ENCODE assay signal across 8 cellular contexts in the genomic region with DNA sequence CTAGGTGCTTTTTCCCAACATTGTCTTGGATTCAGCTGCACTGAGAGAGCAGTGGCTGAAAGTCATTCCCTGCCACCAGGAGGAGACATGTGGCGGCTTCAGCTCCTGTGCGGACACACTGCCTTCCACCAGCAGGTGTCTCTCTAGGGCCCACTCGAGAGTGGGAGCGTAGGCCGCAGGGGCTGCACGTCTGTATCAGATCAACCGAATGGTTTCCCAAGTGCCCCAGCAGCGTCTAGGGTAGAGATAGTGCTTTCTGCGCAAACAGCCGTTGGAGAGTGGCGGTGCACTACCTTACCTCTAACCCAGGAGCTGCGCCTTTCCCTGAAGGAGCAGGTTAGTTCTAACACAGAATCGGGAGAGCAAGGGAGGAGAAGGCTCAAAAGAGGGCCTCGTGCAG. TPM values are rescaled to one million over a fixed set of nuclear protein-coding genes. Genes with fewer than 3 reads are reported as not detected.
DNase-seq lines count a peak whose midpoint lies in the region; ATAC-seq, FAIRE-seq and TF ChIP-seq lines count a peak whose summit lies in the region.

No MANE protein-coding gene starts in this region.

- in situ Hi-C loops in SK-MEL-5 (cut with HindIII; ENCODE audit: low pct_unique_long_range_greater_than_20kb, low sequenced_read_pairs): no loop called here

- FAIRE-seq in D721Med (lab: Jason Lieb, UNC): peak; percentile 74

- no peaks in the 10 kb centered on the region for H3K9me3 Mint-ChIP-seq in activated naive CD8-positive, alpha-beta T cell treated with anti-CD3 and anti-CD28 coated beads, Interleukin-2, amount 50 U/mL, for 24 hours

- CTCF ChIA-PET in HEK293T (lab: Yijun Ruan, JAX): interaction anchor here (0.7 to 1.5 kb wide), 2 partner anchors 53 to 55 kb away, joined by 3 to 4 read pairs; partner anchors contain the start of gene RADIL

- H3K27me3 Mint-ChIP-seq in activated naive CD8-positive, alpha-beta T cell treated with anti-CD3 and anti-CD28 coated beads, Interleukin-2, amount 50 U/mL, for 24 hours: peaks cover 1% of the 10 kb centered on the region

- peak; percentile 74 for ATAC-seq in activated naive CD8-positive, alpha-beta T cell treated with anti-CD3 and anti-CD28 coated beads, Interleukin-2, amount 50 U/mL, for 24 hours
- ATAC-seq in HG03108 (IDR thresholded peaks at IDR 0.05; ENCODE audit: unreplicated experiment): no peak

- H3K4me3 Mint-ChIP-seq in activated naive CD8-positive, alpha-beta T cell treated with anti-CD3 and anti-CD28 coated beads, Interleukin-2, amount 50 U/mL, for 24 hours: no peak overlapping the region

- peaks cover 2% of the 10 kb centered on the region for H3K4me1 Mint-ChIP-seq in activated naive CD8-positive, alpha-beta T cell treated with anti-CD3 and anti-CD28 coated beads, Interleukin-2, amount 50 U/mL, for 24 hours

- no peaks in the 10 kb centered on the region for H3K36me3 Mint-ChIP-seq in activated naive CD8-positive, alpha-beta T cell treated with anti-CD3 and anti-CD28 coated beads, Interleukin-2, amount 50 U/mL, for 24 hours (ENCODE audit: low read depth)

- TF ChIP-seq CTCF in D721Med (IDR thresholded peaks at IDR 0.05; ENCODE audit: insufficient read depth, missing control alignments): peak; percentile 100

- H3K27ac Mint-ChIP-seq in activated naive CD8-positive, alpha-beta T cell treated with anti-CD3 and anti-CD28 coated beads, Interleukin-2, amount 50 U/mL, for 24 hours: no peak overlapping the region

- POLR2A ChIA-PET in HEK293T (lab: Yijun Ruan, JAX): no interaction called here

- DNase-seq in D721Med (ENCODE audit: insufficient read length, low spot score) (peak; percentile 64), HEK293T (ENCODE audit: extremely low spot score) (peak; percentile 72), SK-MEL-5 (ENCODE audit: low read depth, low spot score) (peak; percentile 85), hypothalamus (lab: John Stamatoyannopoulos, UW) (peak in 27 of 51 donors; percentile 7 to 56 (median 34)), COLO829 (ENCODE audit: low spot score) (no peak)
- peak; percentile 55 for DNase-seq in activated naive CD8-positive, alpha-beta T cell treated with anti-CD3 and anti-CD28 coated beads, Interleukin-2, amount 50 U/mL, for 24 hours
- DNase-seq in stimulated activated CD4-positive, alpha-beta T cell treated with anti-CD3 and anti-CD28 coated beads, Interleukin-12 subunit alpha, Interleukin-12 subunit beta, amount 100 ng/mL, for 48 hours (ENCODE audit: low read depth in 2 of 3, low spot score in 1 of 3): peak; percentile 35 to 47 (median 39)

TF ChIP-seq in HEK293T, 16 proteins besides CTCF, POLR2A, EP300 and RAD21:
- TF ChIP-seq SUZ12 (IDR thresholded peaks at IDR 0.05) (no peak), BHLHE40 (IDR thresholded peaks at IDR 0.05; ENCODE audit: borderline replicate concordance) (no peak), ZNF384 (IDR thresholded peaks at IDR 0.05) (no peak), FOXM1 (IDR thresholded peaks at IDR 0.05; ENCODE audit: borderline replicate concordance) (no peak), SP1 (IDR thresholded peaks at IDR 0.05) (no peak), FOXK2 (IDR thresholded peaks at IDR 0.05) (no peak), HDGF (IDR thresholded peaks at IDR 0.05; ENCODE audit: borderline replicate concordance) (no peak)
- TF ChIP-seq, protein P1, sequence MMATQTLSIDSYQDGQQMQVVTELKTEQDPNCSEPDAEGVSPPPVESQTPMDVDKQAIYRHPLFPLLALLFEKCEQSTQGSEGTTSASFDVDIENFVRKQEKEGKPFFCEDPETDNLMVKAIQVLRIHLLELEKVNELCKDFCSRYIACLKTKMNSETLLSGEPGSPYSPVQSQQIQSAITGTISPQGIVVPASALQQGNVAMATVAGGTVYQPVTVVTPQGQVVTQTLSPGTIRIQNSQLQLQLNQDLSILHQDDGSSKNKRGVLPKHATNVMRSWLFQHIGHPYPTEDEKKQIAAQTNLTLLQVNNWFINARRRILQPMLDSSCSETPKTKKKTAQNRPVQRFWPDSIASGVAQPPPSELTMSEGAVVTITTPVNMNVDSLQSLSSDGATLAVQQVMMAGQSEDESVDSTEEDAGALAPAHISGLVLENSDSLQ (IDR thresholded peaks at IDR 0.05): no peak

RNA-seq across cellular contexts. Expression of gene PAPOLB, which starts 31.7 kb away (rescaled TPM):
- 0.03 TPM in 1 of 2 replicates, not detected in the other for total RNA-seq in SK-MEL-5 (2014; rRNA removed; shearing (Covaris generic))
- 0.02 TPM in 1 of 2 replicates, not detected in the other for polyA plus RNA-seq in SK-MEL-5 (2015; cell fraction: cytosol; rRNA removed)
- polyA plus RNA-seq in SK-MEL-5 (2015; cell fraction: nucleus; rRNA removed): 0.26 and 0.35 TPM in 2 replicates

RNA-seq across cellular contexts. Expression of gene RADIL, which starts 53.3 kb away (rescaled TPM):
- 24.3 and 25.3 TPM in 2 replicates for total RNA-seq in SK-MEL-5 (2014; rRNA removed; shearing (Covaris generic))
- polyA plus RNA-seq in SK-MEL-5 (2015; cell fraction: cytosol; rRNA removed): 37.2 and 39.8 TPM in 2 replicates
- polyA plus RNA-seq in SK-MEL-5 (2015; cell fraction: nucleus; rRNA removed): 56.5 and 57.1 TPM in 2 replicates

RNA-seq across cellular contexts. Expression of gene AP5Z1, which starts 54.8 kb away (rescaled TPM):
- 80.4 and 85.1 TPM in 2 replicates for total RNA-seq in SK-MEL-5 (2014; rRNA removed; shearing (Covaris generic))
- 92.0 and 110 TPM in 2 replicates for polyA plus RNA-seq in SK-MEL-5 (2015; cell fraction: cytosol; rRNA removed)
- 463 and 572 TPM in 2 replicates for polyA plus RNA-seq in SK-MEL-5 (2015; cell fraction: nucleus; rRNA removed)
